8 cellular contexts compared by ENCODE assay signal in genomic region chr19:46081928-46082727, GRCh38. TPM values are rescaled to one million over a fixed set of nuclear protein-coding genes. Genes with fewer than 3 reads are reported as not detected.
DNase-seq lines count a peak whose midpoint lies in the region; ATAC-seq, FAIRE-seq and TF ChIP-seq lines count a peak whose summit lies in the region.

No MANE protein-coding gene starts in this region.

- peak; percentile 16 for DNase-seq in activated CD4-positive, alpha-beta T cell treated with anti-CD3 and anti-CD28 coated beads, Interleukin-2, amount 10 ng/mL, durations not matched to agents 7 days and 5 days
- DNase-seq in activated CD4-positive, alpha-beta T cell treated with anti-CD3 and anti-CD28 coated beads, Interleukin-2, amount 50 U/mL, for 1 hour: no peak
- DNase-seq in RCC 7860 (ENCODE audit: low spot score) (peak; percentile 34), omental fat pad (ENCODE audit: low spot score) (no peak)
- no peak for DNase-seq in stimulated activated CD8-positive, alpha-beta memory T cell treated with anti-CD3 and anti-CD28 coated beads, Interleukin-4, amount 100 ng/mL, for 48 hours

- no peak overlapping the region for H3K9ac ChIP-seq in KMS-11

- no peak overlapping the region for H3K27ac Mint-ChIP-seq in activated CD4-positive, alpha-beta T cell treated with anti-CD3 and anti-CD28 coated beads, Interleukin-2, amount 10 ng/mL, durations not matched to agents 7 days and 5 days

- peaks cover 2% of the 10 kb centered on the region for H3K4me1 Mint-ChIP-seq in activated CD4-positive, alpha-beta T cell treated with anti-CD3 and anti-CD28 coated beads, Interleukin-2, amount 10 ng/mL, durations not matched to agents 7 days and 5 days

- H3K79me2 ChIP-seq in KMS-11 (ENCODE audit: insufficient read depth, low read depth): no peaks in the 10 kb centered on the region

- H3K4me1 ChIP-seq in KMS-11 (ENCODE audit: low read depth, poor library complexity, severe bottlenecking): no peaks in the 10 kb centered on the region

- POLR2A ChIA-PET in activated CD4-positive, alpha-beta T cell treated with anti-CD3 and anti-CD28 coated beads, Interleukin-2, amount 10 ng/mL, durations not matched to agents 7 days and 5 days (lab: Charles Lee): no interaction called here

- H3K27me3 ChIP-seq in KMS-11 (ENCODE audit: insufficient read depth, low read depth): peaks cover 10% of the 10 kb centered on the region; the same call in 1 of the 2 replicates

- H3K4me2 ChIP-seq in KMS-11: no peak overlapping the region

- H3K9me3 Mint-ChIP-seq in activated CD4-positive, alpha-beta T cell treated with anti-CD3 and anti-CD28 coated beads, Interleukin-2, amount 10 ng/mL, durations not matched to agents 7 days and 5 days: peaks cover 16% of the 10 kb centered on the region

- TF ChIP-seq CTCF in KMS-11 (conservative IDR thresholded peaks at IDR 0.05; ENCODE audit: low read depth, low read length) (peak; percentile 77), omental fat pad (IDR thresholded peaks at IDR 0.05) (peak in 2 of 3 donors; percentile 18 to 25)

- no peak overlapping the region for H3K4me3 Mint-ChIP-seq in activated CD4-positive, alpha-beta T cell treated with anti-CD3 and anti-CD28 coated beads, Interleukin-2, amount 10 ng/mL, durations not matched to agents 7 days and 5 days

- FAIRE-seq in RCC 7860 (lab: Jason Lieb, UNC): peak; percentile 5

- peaks cover 61% of the 10 kb centered on the region for H3K27me3 Mint-ChIP-seq in activated CD4-positive, alpha-beta T cell treated with anti-CD3 and anti-CD28 coated beads, Interleukin-2, amount 10 ng/mL, durations not matched to agents 7 days and 5 days

- no peak overlapping the region for H2AFZ ChIP-seq in KMS-11 (ENCODE audit: low read depth)

- no peak overlapping the region for H3K4me3 ChIP-seq in KMS-11 (IDR thresholded peaks at IDR 0.05; ENCODE audit: insufficient read depth, low read depth, low read length)

- H3K36me3 Mint-ChIP-seq in activated CD4-positive, alpha-beta T cell treated with anti-CD3 and anti-CD28 coated beads, Interleukin-2, amount 10 ng/mL, durations not matched to agents 7 days and 5 days (ENCODE audit: low read depth): no peaks in the 10 kb centered on the region

- no peaks in the 10 kb centered on the region for H4K20me1 ChIP-seq in KMS-11 (ENCODE audit: insufficient read depth)

- ATAC-seq in esophagus mucosa (peak; percentile 74), omental fat pad (ENCODE audit: low FRiP score) (no peak), HG03439 (IDR thresholded peaks at IDR 0.05; ENCODE audit: unreplicated experiment) (no peak)

- CTCF ChIA-PET in activated CD4-positive, alpha-beta T cell treated with anti-CD3 and anti-CD28 coated beads, Interleukin-2, amount 10 ng/mL, durations not matched to agents 7 days and 5 days (lab: Charles Lee): interaction anchor here (0.6 to 1.7 kb wide), 3 partner anchors 10 to 181 kb away, joined by 4 to 5 read pairs (median 4); no protein-coding TSS in a partner anchor

- no peak overlapping the region for H3K27ac ChIP-seq in KMS-11

- no peaks in the 10 kb centered on the region for H3K36me3 ChIP-seq in KMS-11 (ENCODE audit: insufficient read depth)

RNA-seq across cellular contexts. Expression of gene IGFL4, which starts 41.3 kb away (rescaled TPM):
- not detected for total RNA-seq in activated CD4-positive, alpha-beta T cell treated with anti-CD3 and anti-CD28 coated beads, Interleukin-2, amount 10 ng/mL, durations not matched to agents 7 days and 5 days
- total RNA-seq in esophagus mucosa (0.24 TPM), omental fat pad (not detected)

RNA-seq across cellular contexts. Expression of gene IGFL3, which starts 42.4 kb away (rescaled TPM):
- total RNA-seq in activated CD4-positive, alpha-beta T cell treated with anti-CD3 and anti-CD28 coated beads, Interleukin-2, amount 10 ng/mL, durations not matched to agents 7 days and 5 days: not detected
- total RNA-seq in esophagus mucosa: not detected
- not detected for total RNA-seq in omental fat pad

RNA-seq across cellular contexts. Expression of gene PGLYRP1, which starts 59.3 kb away (rescaled TPM):
- not detected for total RNA-seq in activated CD4-positive, alpha-beta T cell treated with anti-CD3 and anti-CD28 coated beads, Interleukin-2, amount 10 ng/mL, durations not matched to agents 7 days and 5 days
- total RNA-seq in esophagus mucosa (not detected), omental fat pad (not detected)

Comparison
In these comparisons a context has a peak if more than half of its experiments do, and no peak if none do; other contexts are left out.
1. DNase-seq: peak in activated CD4-positive, alpha-beta T cell treated with anti-CD3 and anti-CD28 coated beads, Interleukin-2, amount 10 ng/mL, durations not matched to agents 7 days and 5 days (single experiment) and RCC 7860 (single experiment); none in activated CD4-positive, alpha-beta T cell treated with anti-CD3 and anti-CD28 coated beads, Interleukin-2, amount 50 U/mL, for 1 hour (single experiment), omental fat pad (single experiment) and stimulated activated CD8-positive, alpha-beta memory T cell treated with anti-CD3 and anti-CD28 coated beads, Interleukin-4, amount 100 ng/mL, for 48 hours (single experiment).